Comparison of ENCODE assay signal across 2 cellular contexts in genomic region chr11:9616858-9617257, GRCh38.
TF ChIP-seq lines count a peak whose summit lies in the region.

No MANE protein-coding gene starts in this region.

TF ChIP-seq in SK-N-SH, 30 proteins besides CTCF, POLR2A, EP300 and RAD21 (continued from another document):
- TF ChIP-seq USF1 (IDR thresholded peaks at IDR 0.05; ENCODE audit: borderline replicate concordance, low read depth) (no peak), EZH2phosphoT487 (IDR thresholded peaks at IDR 0.05; ENCODE audit: borderline replicate concordance, low read depth) (no peak), POLR2AphosphoS5 (IDR thresholded peaks at IDR 0.05; ENCODE audit: low read depth, low read length) (no peak)
- TF ChIP-seq, protein P1, sequence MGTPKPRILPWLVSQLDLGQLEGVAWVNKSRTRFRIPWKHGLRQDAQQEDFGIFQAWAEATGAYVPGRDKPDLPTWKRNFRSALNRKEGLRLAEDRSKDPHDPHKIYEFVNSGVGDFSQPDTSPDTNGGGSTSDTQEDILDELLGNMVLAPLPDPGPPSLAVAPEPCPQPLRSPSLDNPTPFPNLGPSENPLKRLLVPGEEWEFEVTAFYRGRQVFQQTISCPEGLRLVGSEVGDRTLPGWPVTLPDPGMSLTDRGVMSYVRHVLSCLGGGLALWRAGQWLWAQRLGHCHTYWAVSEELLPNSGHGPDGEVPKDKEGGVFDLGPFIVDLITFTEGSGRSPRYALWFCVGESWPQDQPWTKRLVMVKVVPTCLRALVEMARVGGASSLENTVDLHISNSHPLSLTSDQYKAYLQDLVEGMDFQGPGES (IDR thresholded peaks at IDR 0.05; ENCODE audit: low read depth, low read length), result no peak
TF ChIP-seq in SK-N-SH: peak in this region for 0.

TF ChIP-seq in SK-N-SH treated with all-trans-retinoic acid at 6 μM for 48 hours, 23 proteins besides CTCF, POLR2A, EP300 and RAD21 (continued from another document):
- TF ChIP-seq, protein P2, sequence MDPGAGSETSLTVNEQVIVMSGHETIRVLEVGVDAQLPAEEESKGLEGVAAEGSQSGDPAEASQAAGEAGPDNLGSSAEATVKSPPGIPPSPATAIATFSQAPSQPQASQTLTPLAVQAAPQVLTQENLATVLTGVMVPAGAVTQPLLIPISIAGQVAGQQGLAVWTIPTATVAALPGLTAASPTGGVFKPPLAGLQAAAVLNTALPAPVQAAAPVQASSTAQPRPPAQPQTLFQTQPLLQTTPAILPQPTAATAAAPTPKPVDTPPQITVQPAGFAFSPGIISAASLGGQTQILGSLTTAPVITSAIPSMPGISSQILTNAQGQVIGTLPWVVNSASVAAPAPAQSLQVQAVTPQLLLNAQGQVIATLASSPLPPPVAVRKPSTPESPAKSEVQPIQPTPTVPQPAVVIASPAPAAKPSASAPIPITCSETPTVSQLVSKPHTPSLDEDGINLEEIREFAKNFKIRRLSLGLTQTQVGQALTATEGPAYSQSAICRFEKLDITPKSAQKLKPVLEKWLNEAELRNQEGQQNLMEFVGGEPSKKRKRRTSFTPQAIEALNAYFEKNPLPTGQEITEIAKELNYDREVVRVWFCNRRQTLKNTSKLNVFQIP (CRISPR knock-in tag; IDR thresholded peaks at IDR 0.05; ENCODE audit: borderline replicate concordance, low read depth), result no peak
- TF ChIP-seq ZC3H10 (CRISPR knock-in tag; IDR thresholded peaks at IDR 0.05) (no peak), GLIS3 (CRISPR knock-in tag; IDR thresholded peaks at IDR 0.05) (no peak), TOX (CRISPR knock-in tag; IDR thresholded peaks at IDR 0.05; ENCODE audit: borderline replicate concordance) (no peak), ZNF8 (CRISPR knock-in tag; IDR thresholded peaks at IDR 0.05) (no peak)
